Comparison of ENCODE assay signal across 1 cellular context in genomic region chr9:112604790-112605189, GRCh38.
TF ChIP-seq lines count a peak whose summit lies in the region.

No MANE protein-coding gene starts in this region.

TF ChIP-seq in GM12878, 131 proteins besides CTCF, POLR2A, EP300 and RAD21 (continued from another document):
- no peak for TF ChIP-seq STAT3 (IDR thresholded peaks at IDR 0.05; ENCODE audit: low read depth, low read length)
- TF ChIP-seq ASH2L (IDR thresholded peaks at IDR 0.05; ENCODE audit: borderline replicate concordance, low read depth): no peak
- TF ChIP-seq SPI1 (IDR thresholded peaks at IDR 0.05; ENCODE audit: borderline replicate concordance, insufficient read depth, low read depth, low read length): no peak
- TF ChIP-seq TBL1XR1 (IDR thresholded peaks at IDR 0.05; ENCODE audit: low read depth, low read length): no peak
- TF ChIP-seq HSF1 (IDR thresholded peaks at IDR 0.05; ENCODE audit: low read depth, low read length): no peak
- no peak for TF ChIP-seq ATF3 (IDR thresholded peaks at IDR 0.05; ENCODE audit: borderline replicate concordance, extremely low read depth, low read depth, low read length)
- TF ChIP-seq ZNF384 (IDR thresholded peaks at IDR 0.05; ENCODE audit: borderline replicate concordance, low read depth, low read length): no peak
- no peak for TF ChIP-seq PKNOX1 (IDR thresholded peaks at IDR 0.05)
- TF ChIP-seq RUNX3 (IDR thresholded peaks at IDR 0.05; ENCODE audit: low read length): no peak
- no peak for TF ChIP-seq POLR2AphosphoS5 (IDR thresholded peaks at IDR 0.05; ENCODE audit: low read length)
